In the genomic region with DNA sequence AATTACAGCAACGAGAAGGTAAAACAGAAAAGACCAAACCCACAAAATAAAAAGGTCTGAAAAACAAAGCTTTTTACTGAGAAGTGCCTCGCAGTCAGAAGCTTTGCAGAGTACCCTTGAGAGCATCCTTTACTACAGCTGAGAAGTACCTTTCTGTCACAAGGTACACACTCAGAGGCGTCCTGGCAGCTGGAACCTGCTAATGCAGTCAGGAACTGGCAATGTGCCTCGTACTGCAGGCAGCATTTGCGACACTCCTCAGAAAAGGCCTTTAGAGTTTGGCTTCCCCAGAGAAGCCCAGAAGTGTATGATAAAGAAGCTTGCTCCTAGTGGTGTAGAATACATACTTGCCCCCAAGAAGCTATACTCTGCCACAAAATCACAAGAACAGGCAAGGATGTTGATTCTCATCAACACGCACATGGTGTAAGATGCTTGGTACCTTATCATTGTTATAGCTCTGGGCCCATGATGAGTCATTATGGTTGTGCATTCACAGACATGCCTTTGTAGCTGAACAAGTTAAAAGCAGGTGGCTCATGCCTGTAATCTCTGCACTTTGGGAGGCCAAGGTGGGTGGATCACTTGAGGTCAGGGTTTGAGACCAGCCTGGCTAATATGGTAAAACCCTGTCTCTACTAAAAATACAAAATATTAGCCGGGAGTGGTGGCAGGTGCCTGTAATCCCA, we compare ENCODE assay signal across 9 cellular contexts. TPM values are rescaled to one million over a fixed set of nuclear protein-coding genes. Genes with fewer than 3 reads are reported as not detected.
A peak's percentile ranks its signal among the peaks of the same experiment; 100 is the strongest.
DNase-seq lines count a peak whose midpoint lies in the region; ATAC-seq and TF ChIP-seq lines count a peak whose summit lies in the region.
"Had no signal": no experiment of that assay in that cellular context is flagged by ENCODE, and none has a peak within 500 bp of the region (broad histone marks: within the 10 kb centered on the region; RNA-seq: fewer than 3 reads in every experiment).

No MANE protein-coding gene starts in this region.

- H3K4me1 Mint-ChIP-seq in activated naive CD8-positive, alpha-beta T cell treated with anti-CD3 and anti-CD28 coated beads for 36 hours = peaks cover 26% of the 10 kb centered on the region
- peaks cover 24% of the 10 kb centered on the region for H3K4me1 Mint-ChIP-seq in mesothelial cell of epicardium

- H3K27ac Mint-ChIP-seq in activated naive CD8-positive, alpha-beta T cell treated with anti-CD3 and anti-CD28 coated beads for 36 hours = no peak overlapping the region
- peak overlapping the region; percentile 97 for H3K27ac Mint-ChIP-seq in mesothelial cell of epicardium

- no peak for ATAC-seq in HG02798 (IDR thresholded peaks at IDR 0.05; ENCODE audit: poor library complexity, unreplicated experiment)

- no peak overlapping the region for H2AFZ ChIP-seq in MM.1S (ENCODE audit: low read length)

- no peak overlapping the region for H3K4me3 ChIP-seq in MM.1S (ENCODE audit: low read length)

- H3K9me3 ChIP-seq in MM.1S (replicated peaks; ENCODE audit: insufficient read depth, low read length) = no peaks in the 10 kb centered on the region

- no peaks in the 10 kb centered on the region for H3K9me3 Mint-ChIP-seq in activated naive CD8-positive, alpha-beta T cell treated with anti-CD3 and anti-CD28 coated beads for 36 hours
- H3K9me3 Mint-ChIP-seq in mesothelial cell of epicardium = peaks cover 6% of the 10 kb centered on the region

- DNase-seq in DMS53 (lab: John Stamatoyannopoulos, UW) (peak; percentile 97), NCI-H1092 (lab: John Stamatoyannopoulos, UW) (peak; percentile 31), mesothelial cell of epicardium (ENCODE audit: low spot score in 2 of 2, unreplicated experiment in 2 of 2) (no peak), MM.1S (no peak), NCI-H526 (lab: John Stamatoyannopoulos, UW) (no peak), NK-92 (lab: John Stamatoyannopoulos, UW; ENCODE audit: unreplicated experiment) (no peak)
- DNase-seq in activated naive CD8-positive, alpha-beta T cell treated with anti-CD3 and anti-CD28 coated beads for 36 hours = no peak

- no peak overlapping the region for H3K4me2 ChIP-seq in MM.1S (ENCODE audit: low read depth, low read length)

- peaks cover 8% of the 10 kb centered on the region; the same call in 1 of the 2 replicates for H3K4me1 ChIP-seq in MM.1S (ENCODE audit: low read length)

- no peak for TF ChIP-seq CTCF in mesothelial cell of epicardium (IDR thresholded peaks at IDR 0.05; ENCODE audit: unreplicated experiment)
- TF ChIP-seq CTCF in MM.1S (IDR thresholded peaks at IDR 0.05; ENCODE audit: low read length) = no peak

- H3K27me3 Mint-ChIP-seq in activated naive CD8-positive, alpha-beta T cell treated with anti-CD3 and anti-CD28 coated beads for 36 hours = no peaks in the 10 kb centered on the region
- no peaks in the 10 kb centered on the region for H3K27me3 Mint-ChIP-seq in mesothelial cell of epicardium (ENCODE audit: low read depth)

- no peaks in the 10 kb centered on the region for H3K9me2 ChIP-seq in MM.1S (replicated peaks; ENCODE audit: insufficient read depth, low read length)

- no peaks in the 10 kb centered on the region; the same call in 1 of the 2 replicates for H4K20me1 ChIP-seq in MM.1S (ENCODE audit: insufficient read depth, low read length)

- H3K79me2 ChIP-seq in MM.1S (ENCODE audit: low read length) = peaks cover 39% of the 10 kb centered on the region

- no peak overlapping the region for H3K27ac ChIP-seq in MM.1S (ENCODE audit: low read length)

- H3K9ac ChIP-seq in MM.1S (ENCODE audit: low read length) = no peak overlapping the region

- H3K27me3 ChIP-seq in MM.1S (replicated peaks; ENCODE audit: insufficient read depth, low read length) = no peaks in the 10 kb centered on the region

- H3F3A ChIP-seq in MM.1S (ENCODE audit: insufficient read depth, low read length) = no peaks in the 10 kb centered on the region

- H3K36me3 Mint-ChIP-seq in activated naive CD8-positive, alpha-beta T cell treated with anti-CD3 and anti-CD28 coated beads for 36 hours = peaks cover 31% of the 10 kb centered on the region
- peaks cover 11% of the 10 kb centered on the region for H3K36me3 Mint-ChIP-seq in mesothelial cell of epicardium

- peak overlapping the region; percentile 93 for H3K4me3 Mint-ChIP-seq in activated naive CD8-positive, alpha-beta T cell treated with anti-CD3 and anti-CD28 coated beads for 36 hours
- H3K4me3 Mint-ChIP-seq in mesothelial cell of epicardium = peak overlapping the region; percentile 92

- H3K36me3 ChIP-seq in MM.1S (replicated peaks; ENCODE audit: insufficient read depth, low read length) = no peaks in the 10 kb centered on the region

RNA-seq across cellular contexts. Expression of gene GTPBP4, which starts 2.0 kb away (rescaled TPM):
- 100 to 1,000 TPM; 158 to 163 TPM for total RNA-seq in activated naive CD8-positive, alpha-beta T cell treated with anti-CD3 and anti-CD28 coated beads for 36 hours
- total RNA-seq in mesothelial cell of epicardium = 66.3 to 68.5 TPM (median 67.5 TPM) in 3 replicates

RNA-seq across cellular contexts. Expression of gene IDI2, which starts 39.4 kb away (rescaled TPM):
- not detected for total RNA-seq in activated naive CD8-positive, alpha-beta T cell treated with anti-CD3 and anti-CD28 coated beads for 36 hours
- not detected in 3 replicates for total RNA-seq in mesothelial cell of epicardium
- total RNA-seq: frontal cortex had no signal

RNA-seq across cellular contexts. Expression of gene LARP4B, which starts 54.8 kb away (rescaled TPM):
- 100 to 1,000 TPM; 106 to 114 TPM for total RNA-seq in activated naive CD8-positive, alpha-beta T cell treated with anti-CD3 and anti-CD28 coated beads for 36 hours
- total RNA-seq in mesothelial cell of epicardium = 90.2 to 95.9 TPM (median 94.8 TPM) in 3 replicates

Comparison
In these comparisons a context has a peak if more than half of its experiments do, and no peak if none do; other contexts are left out.
1. DNase-seq: peak in DMS53 (single experiment) and NCI-H1092 (single experiment); none in activated naive CD8-positive, alpha-beta T cell treated with anti-CD3 and anti-CD28 coated beads for 36 hours (single experiment), mesothelial cell of epicardium (0 of 2), MM.1S (single experiment), NCI-H526 (0 of 2) and NK-92 (single experiment).